12 cellular contexts compared by ENCODE assay signal in genomic region chr4:152577708-152578421, GRCh38. TPM values are rescaled to one million over a fixed set of nuclear protein-coding genes. Genes with fewer than 3 reads are reported as not detected.
A peak's percentile ranks its signal among the peaks of the same experiment; 100 is the strongest.
DNase-seq lines count a peak whose midpoint lies in the region; ATAC-seq and TF ChIP-seq lines count a peak whose summit lies in the region.
"Had no signal": no experiment of that assay in that cellular context is flagged by ENCODE, and none has a peak within 500 bp of the region (broad histone marks: within the 10 kb centered on the region; RNA-seq: fewer than 3 reads in every experiment).

No MANE protein-coding gene starts in this region.

- H3K9me3 ChIP-seq in OCI-LY1 (ENCODE audit: low read length) (no peaks in the 10 kb centered on the region), Caco-2 (no peaks in the 10 kb centered on the region)
- H3K9me3 ChIP-seq in naive thymus-derived CD4-positive, alpha-beta T cell (ENCODE audit: control insufficient read depth in 2 of 3, low read length in 3 of 3), result no peaks in the 10 kb centered on the region
- H3K9me3 ChIP-seq: mucosa of descending colon, transverse colon had no signal

- no peak overlapping the region for H3K27ac Mint-ChIP-seq in naive thymus-derived CD4-positive, alpha-beta T cell
- no peak overlapping the region for H3K27ac Mint-ChIP-seq in Caco-2 (ENCODE audit: unreplicated experiment)
- H3K27ac Mint-ChIP-seq: T-helper 1 cell treated with Interleukin-12 subunit alpha and Interleukin-12 subunit beta and Interleukin-4 antibody, amounts not matched to agents 30 μg/mL and 1 μg/mL, for 36 hours had no signal

- H3K9ac ChIP-seq in OCI-LY1 (ENCODE audit: low read length), result no peak overlapping the region

- H3K27me3 Mint-ChIP-seq in naive thymus-derived CD4-positive, alpha-beta T cell, result peaks cover 0 to 32% (median 0%) of the 10 kb centered on the region in 5 donors
- H3K27me3 Mint-ChIP-seq in Caco-2 (ENCODE audit: insufficient read depth, unreplicated experiment), result no peaks in the 10 kb centered on the region

- intact Hi-C loops in naive thymus-derived CD4-positive, alpha-beta T cell (cut with micrococcal nuclease), result no loop called here
- intact Hi-C loops in Caco-2 (cut with micrococcal nuclease; ENCODE audit: unreplicated experiment), result no loop called here

- no peak overlapping the region for H3K4me3 ChIP-seq in OCI-LY1 (ENCODE audit: low read depth, low read length, poor library complexity, severe bottlenecking)
- no peak overlapping the region for H3K4me3 ChIP-seq in naive thymus-derived CD4-positive, alpha-beta T cell (ENCODE audit: low read length)
- H3K4me3 ChIP-seq in Caco-2 (ENCODE audit: low read depth, low read length), result no peak overlapping the region
- H3K4me3 ChIP-seq: mucosa of descending colon, transverse colon had no signal

- peak overlapping the region; percentile 65; the same call in 1 of the 2 replicates for H2AFZ ChIP-seq in OCI-LY1 (ENCODE audit: low read length)

- peak; percentile 89 for ATAC-seq in GM18867 (IDR thresholded peaks at IDR 0.05; ENCODE audit: unreplicated experiment)
- ATAC-seq in HG02870 (IDR thresholded peaks at IDR 0.05; ENCODE audit: unreplicated experiment), result peak; percentile 95
- peak; percentile 66 for ATAC-seq in naive thymus-derived CD4-positive, alpha-beta T cell
- ATAC-seq: mucosa of descending colon had no signal

- H3K27me3 ChIP-seq in OCI-LY1 (ENCODE audit: insufficient read depth, low read length) (no peaks in the 10 kb centered on the region), Caco-2 (replicated peaks; ENCODE audit: control insufficient read depth, insufficient read depth, low read length) (no peaks in the 10 kb centered on the region)
- H3K27me3 ChIP-seq in naive thymus-derived CD4-positive, alpha-beta T cell (ENCODE audit: control insufficient read depth in 2 of 2, insufficient read depth in 2 of 2, low read length in 2 of 2), result no peaks in the 10 kb centered on the region
- H3K27me3 ChIP-seq: transverse colon had no signal

- peaks cover 0 to 3% (median 0%) of the 10 kb centered on the region in 11 donors for H3K9me3 Mint-ChIP-seq in naive thymus-derived CD4-positive, alpha-beta T cell
- peaks cover 10% of the 10 kb centered on the region for H3K9me3 Mint-ChIP-seq in Caco-2 (ENCODE audit: unreplicated experiment)

- no peaks in the 10 kb centered on the region for H4K20me1 ChIP-seq in OCI-LY1 (ENCODE audit: insufficient read depth, low read length)

- peaks cover 0 to 8% (median 0%) of the 10 kb centered on the region in 7 donors for H3K4me1 Mint-ChIP-seq in naive thymus-derived CD4-positive, alpha-beta T cell
- peaks cover 33% of the 10 kb centered on the region for H3K4me1 Mint-ChIP-seq in Caco-2 (ENCODE audit: low read depth, unreplicated experiment)

- peaks cover 3% of the 10 kb centered on the region; the same call in 1 of the 2 replicates for H3F3A ChIP-seq in OCI-LY1 (ENCODE audit: insufficient read depth, low read length)

- H3K36me3 ChIP-seq in OCI-LY1 (ENCODE audit: insufficient read depth, low read length), result no peaks in the 10 kb centered on the region
- no peaks in the 10 kb centered on the region for H3K36me3 ChIP-seq in naive thymus-derived CD4-positive, alpha-beta T cell (ENCODE audit: control insufficient read depth in 2 of 3, insufficient read depth in 3 of 3, low read length in 3 of 3)
- H3K36me3 ChIP-seq in Caco-2 (ENCODE audit: control insufficient read depth, insufficient read depth, low read length), result no peaks in the 10 kb centered on the region
- H3K36me3 ChIP-seq: transverse colon had no signal

- POLR2A ChIA-PET in naive thymus-derived CD4-positive, alpha-beta T cell (lab: Charles Lee), result interaction anchor here (1.9 kb wide), 1 partner anchor 41 kb away, joined by 6 read pairs; no protein-coding TSS in a partner anchor
- POLR2A ChIA-PET in Caco-2 (lab: Charles Lee), result no interaction called here

- no peaks in the 10 kb centered on the region for H3K36me3 Mint-ChIP-seq in naive thymus-derived CD4-positive, alpha-beta T cell
- no peaks in the 10 kb centered on the region for H3K36me3 Mint-ChIP-seq in Caco-2 (ENCODE audit: insufficient read depth, unreplicated experiment)

- no TSS peak for BruUV-seq in Caco-2 (replicated peaks; lab: Mats Ljungman, UMichigan)

- H3K4me2 ChIP-seq in OCI-LY1 (ENCODE audit: low read length), result peak overlapping the region; percentile 20; the same call in 1 of the 2 replicates

- no peak overlapping the region for H3K27ac ChIP-seq in OCI-LY1 (ENCODE audit: low read depth, low read length, poor library complexity, severe bottlenecking)
- no peak overlapping the region for H3K27ac ChIP-seq in naive thymus-derived CD4-positive, alpha-beta T cell (ENCODE audit: low read depth, low read length)
- H3K27ac ChIP-seq: transverse colon had no signal

- no peaks in the 10 kb centered on the region for H3K79me2 ChIP-seq in OCI-LY1 (ENCODE audit: insufficient read depth, low read length)

- DNase-seq in naive thymus-derived CD4-positive, alpha-beta T cell, result no peak
- DNase-seq in dedifferentiated amniotic fluid mesenchymal stem cell (ENCODE audit: extremely low spot score) (no peak), COLO829 (ENCODE audit: low spot score) (no peak), NCI-H2107 (lab: John Stamatoyannopoulos, UW) (no peak), Caco-2 (no peak)
- DNase-seq: activated CD8-positive, alpha-beta memory T cell treated with anti-CD3 and anti-CD28 coated beads, Interleukin-2, amount 50 U/mL, for 4 hours; mucosa of descending colon; transverse colon had no signal

- H3K4me1 ChIP-seq in OCI-LY1 (ENCODE audit: insufficient read depth, low read length, severe bottlenecking) (peaks cover 19% of the 10 kb centered on the region), Caco-2 (peaks cover 27% of the 10 kb centered on the region)
- H3K4me1 ChIP-seq in naive thymus-derived CD4-positive, alpha-beta T cell (ENCODE audit: control insufficient read depth in 2 of 2, insufficient read depth in 2 of 2, low read length in 2 of 2), result no peaks in the 10 kb centered on the region

- no peaks in the 10 kb centered on the region for H3K9me2 ChIP-seq in OCI-LY1 (ENCODE audit: low read depth, low read length)

- no peak for TF ChIP-seq CTCF in OCI-LY1 (IDR thresholded peaks at IDR 0.05; ENCODE audit: low read length)
- TF ChIP-seq CTCF in Caco-2 (IDR thresholded peaks at IDR 0.05; ENCODE audit: insufficient read depth in 1 of 2, low read depth in 1 of 2, low read length in 1 of 2, severe bottlenecking in 1 of 2, unreplicated experiment in 1 of 2), result no peak

- CTCF ChIA-PET in naive thymus-derived CD4-positive, alpha-beta T cell (lab: Charles Lee), result interaction anchor here (0.5 to 0.7 kb wide), 3 partner anchors 10 to 785 kb away, joined by 3 to 5 read pairs (median 3); no protein-coding TSS in a partner anchor
- CTCF ChIA-PET in Caco-2 (lab: Charles Lee), result no interaction called here

- no peak overlapping the region for H3K4me3 Mint-ChIP-seq in naive thymus-derived CD4-positive, alpha-beta T cell
- no peak overlapping the region for H3K4me3 Mint-ChIP-seq in Caco-2 (ENCODE audit: unreplicated experiment)
- H3K4me3 Mint-ChIP-seq: T-helper 1 cell treated with Interleukin-12 subunit alpha and Interleukin-12 subunit beta and Interleukin-4 antibody, amounts not matched to agents 30 μg/mL and 1 μg/mL, for 36 hours had no signal

RNA-seq across cellular contexts. Expression of gene FBXW7, which starts 42.0 kb away (rescaled TPM):
- 100 to 1,000 TPM in 4 of 5 experiments, 10 to 100 TPM in 1; 57.5 to 139 (median 116) TPM for total RNA-seq in naive thymus-derived CD4-positive, alpha-beta T cell
- polyA plus RNA-seq in naive thymus-derived CD4-positive, alpha-beta T cell, result 10 to 100 TPM; 40.4 to 50.5 TPM
- 34.1 and 36.1 TPM in 2 replicates for total RNA-seq in Caco-2 (2022)
